Comparison of ENCODE assay signal across 12 cellular contexts in the genomic region with DNA sequence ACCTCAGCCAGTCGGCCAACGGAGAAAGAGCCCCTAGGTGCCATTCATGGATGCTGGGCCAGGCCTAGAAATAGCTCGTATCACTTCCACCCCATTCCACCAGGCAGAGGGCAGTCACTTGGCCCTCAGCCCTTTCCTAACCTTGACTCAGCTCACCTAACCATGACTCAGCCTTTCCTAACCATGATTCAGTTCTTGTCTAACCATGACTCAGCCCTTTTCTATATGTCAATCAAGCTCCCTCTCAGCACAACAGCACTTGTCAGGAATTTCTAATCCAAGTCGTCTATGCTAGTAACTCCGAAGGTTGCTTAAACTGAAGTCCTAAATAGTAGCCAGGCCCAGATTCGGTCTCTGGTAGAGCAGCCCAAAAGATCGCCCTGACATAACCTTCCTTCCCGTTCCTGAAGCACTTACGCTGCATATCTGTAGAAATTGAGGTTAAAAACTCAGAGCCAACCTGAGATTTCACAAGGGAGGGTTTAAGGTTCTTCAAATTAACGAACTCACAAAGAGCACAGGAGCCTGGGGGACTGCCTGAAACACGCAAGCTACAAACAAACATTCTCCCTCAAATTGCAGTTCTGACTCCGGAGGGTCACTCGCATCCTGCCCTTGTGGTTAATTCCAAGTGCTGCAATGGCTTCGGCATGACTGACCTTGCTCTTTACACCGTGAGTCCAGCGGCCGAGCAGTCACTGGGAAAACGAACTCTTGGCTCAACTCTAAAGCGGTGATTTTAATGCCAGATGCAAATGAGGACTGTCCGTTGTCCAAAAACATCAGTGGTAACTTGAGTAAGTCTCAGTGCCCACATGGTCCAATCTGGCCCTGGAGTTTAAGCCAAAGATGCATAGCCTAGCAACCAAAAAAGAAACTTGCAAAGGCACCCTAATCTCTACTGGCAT.
A peak's percentile ranks its signal among the peaks of the same experiment; 100 is the strongest.
DNase-seq lines count a peak whose midpoint lies in the region; ATAC-seq and TF ChIP-seq lines count a peak whose summit lies in the region.
"Had no signal": no experiment of that assay in that cellular context is flagged by ENCODE, and none has a peak within 500 bp of the region (broad histone marks: within the 10 kb centered on the region; RNA-seq: fewer than 3 reads in every experiment).

No MANE protein-coding gene starts in this region.

- H3K27me3 ChIP-seq in psoas muscle (ENCODE audit: insufficient read depth in 3 of 3, low read length in 2 of 3), result no peaks in the 10 kb centered on the region

- 33 to 45% (median 35%) methylated on average over 20 of the region's 20 CpGs for WGBS in psoas muscle, 3 donors

- no peak overlapping the region for H3K4me3 ChIP-seq in fibroblast of pulmonary artery (replicated peaks; ENCODE audit: low read depth, low read length)
- H3K4me3 ChIP-seq in psoas muscle, result no peak overlapping the region

- POLR2A ChIA-PET in RWPE1 (lab: Yijun Ruan, JAX; ENCODE audit: low non-redundant PET), result no interaction called here

- peaks cover 8% of the 10 kb centered on the region for H3K4me1 ChIP-seq in psoas muscle

- peaks cover 0 to 14% of the 10 kb centered on the region in 2 donors for H3K36me3 ChIP-seq in psoas muscle (ENCODE audit: insufficient read depth in 1 of 2, low read depth in 1 of 2)

- H3K27ac ChIP-seq in RWPE1 (no peak overlapping the region), psoas muscle (peak overlapping the region; percentile 63)

- CTCF ChIA-PET in RWPE1 (lab: Yijun Ruan, JAX), result no interaction called here

- DNase-seq in HT-29 (ENCODE audit: low spot score) (peak; percentile 40), RWPE1 (ENCODE audit: low spot score) (peak; percentile 55), fibroblast of pulmonary artery (ENCODE audit: low read depth) (peak; percentile 81), psoas muscle (peak in 1 of 2 donors; percentile 41), SKM-1 (lab: John Stamatoyannopoulos, UW; ENCODE audit: unreplicated experiment) (no peak)
- no peak for DNase-seq in effector CD4-positive, alpha-beta T cell
- DNase-seq: activated naive CD8-positive, alpha-beta T cell treated with anti-CD3 and anti-CD28 coated beads, Interleukin-2, amount 10 ng/mL, durations not matched to agents 7 days and 5 days; KG1; stimulated activated CD4-positive, alpha-beta T cell treated with anti-CD3 and anti-CD28 coated beads, Interleukin-4, amount 100 ng/mL, for 24 hours; T-cell had no signal

- intact Hi-C loops in psoas muscle (cut with DNase I), result no loop called here

- TF ChIP-seq CTCF in RWPE1 (conservative IDR thresholded peaks at IDR 0.05; ENCODE audit: low read depth) (no peak), fibroblast of pulmonary artery (IDR thresholded peaks at IDR 0.05; ENCODE audit: low read length, missing control alignments) (no peak), psoas muscle (IDR thresholded peaks at IDR 0.05) (no peak)

- ATAC-seq in psoas muscle (peak; percentile 75 to 92 (median 90)), HG02588 (IDR thresholded peaks at IDR 0.05; ENCODE audit: unreplicated experiment) (no peak), GM18498 (IDR thresholded peaks at IDR 0.05; ENCODE audit: unreplicated experiment) (no peak)
- ATAC-seq: T-cell had no signal

- no peaks in the 10 kb centered on the region for H3K9me3 ChIP-seq in psoas muscle

Comparison
In these comparisons a context has a peak if more than half of its experiments do, and no peak if none do; other contexts are left out.
1. DNase-seq: peak in HT-29 (single experiment), RWPE1 (single experiment) and fibroblast of pulmonary artery (single experiment); none in SKM-1 (single experiment) and effector CD4-positive, alpha-beta T cell (single experiment).
2. ATAC-seq: peak in psoas muscle (4 of 4); none in HG02588 (single experiment) and GM18498 (single experiment).